ENCODE assay signal across 23 cellular contexts in the genomic region with DNA sequence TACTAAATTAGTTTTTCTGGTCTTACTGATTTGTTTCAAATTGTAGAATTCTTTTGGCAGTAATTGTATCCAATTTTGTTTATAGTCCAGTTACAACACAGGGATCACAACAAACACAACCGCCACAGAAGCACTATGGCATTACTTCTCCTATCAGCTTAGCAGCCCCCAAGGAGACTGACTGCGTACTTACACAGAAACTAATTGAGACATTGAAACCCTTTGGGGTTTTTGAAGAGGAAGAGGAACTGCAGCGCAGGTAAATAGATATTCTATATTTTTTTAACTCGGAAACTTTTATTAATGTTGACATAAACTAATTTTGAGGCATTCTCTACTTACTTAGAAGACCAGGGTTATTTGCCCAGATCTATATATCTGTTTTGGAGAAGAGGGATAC. TPM values are rescaled to one million over a fixed set of nuclear protein-coding genes. Genes with fewer than 3 reads are reported as not detected.
DNase-seq lines count a peak whose midpoint lies in the region; ATAC-seq and TF ChIP-seq lines count a peak whose summit lies in the region.
"Had no signal": no experiment of that assay in that cellular context is flagged by ENCODE, and none has a peak within 500 bp of the region (broad histone marks: within the 10 kb centered on the region; RNA-seq: fewer than 3 reads in every experiment).

No MANE protein-coding gene starts in this region.

- H3K4me3 ChIP-seq in neutrophil (ENCODE audit: low read depth in 1 of 2, low read length in 1 of 2), result no peak overlapping the region
- H3K4me3 ChIP-seq in HAP-1, result no peak overlapping the region

- peak overlapping the region; percentile 45 for H3K27ac ChIP-seq in neutrophil

- CTCF ChIA-PET in activated CD8-positive, alpha-beta T cell treated with anti-CD3 and anti-CD28 coated beads for 36 hours (lab: Charles Lee), result no interaction called here

- no peak for TF ChIP-seq CTCF in neutrophil (IDR thresholded peaks at IDR 0.05)
- no peak for TF ChIP-seq CTCF in activated CD8-positive, alpha-beta T cell treated with anti-CD3 and anti-CD28 coated beads for 36 hours (IDR thresholded peaks at IDR 0.05)

- no peaks in the 10 kb centered on the region for H3K27me3 ChIP-seq in neutrophil
- H3K27me3 ChIP-seq in HAP-1 (ENCODE audit: low read depth), result no peaks in the 10 kb centered on the region

- H3K36me3 Mint-ChIP-seq in activated naive CD4-positive, alpha-beta T cell treated with anti-CD3 and anti-CD28 coated beads, Interleukin-2, amount 50 U/mL, for 72 hours, result no peaks in the 10 kb centered on the region
- peaks cover 10% of the 10 kb centered on the region for H3K36me3 Mint-ChIP-seq in activated CD8-positive, alpha-beta T cell treated with anti-CD3 and anti-CD28 coated beads for 36 hours (ENCODE audit: low read depth)

- in situ Hi-C loops in HAP-1 (cut with MboI; ENCODE audit: low sequenced_read_pairs), result no loop called here

- DNase-seq in activated naive CD4-positive, alpha-beta T cell treated with anti-CD3 and anti-CD28 coated beads, Interleukin-2, amount 50 U/mL, for 72 hours (ENCODE audit: low spot score in 2 of 2), result no peak
- DNase-seq in SK-N-DZ (ENCODE audit: low spot score) (no peak), HAP-1 (ENCODE audit: low spot score in 2 of 2) (no peak)
- DNase-seq in activated CD8-positive, alpha-beta T cell treated with anti-CD3 and anti-CD28 coated beads for 36 hours, result no peak
- DNase-seq: activated effector memory CD4-positive, alpha-beta T cell treated with Interleukin-2 at 50 U/mL for 16 hours; amniotic stem cell; cerebellar nuclear complex; H9; hypothalamus; IMR-90; kidney glomerular epithelial cell; NCI-H2081; NCI-H524; OCI-M1; retina; SHP77 treated with DMSO at 0.1 percent for 48 hours; stimulated activated naive CD8-positive, alpha-beta T cell treated with anti-CD3 and anti-CD28 coated beads, Interleukin-15, Interleukin-2, amounts not matched to agents 100 U/mL and 50 U/mL, for 24 hours; T-helper 2 cell; trophoblast cell had no signal

- intact Hi-C loops in activated CD8-positive, alpha-beta T cell treated with anti-CD3 and anti-CD28 coated beads for 36 hours (cut with micrococcal nuclease), result no loop called here

- H3K27me3 Mint-ChIP-seq in activated CD8-positive, alpha-beta T cell treated with anti-CD3 and anti-CD28 coated beads for 36 hours, result no peaks in the 10 kb centered on the region

- POLR2A ChIA-PET in activated CD8-positive, alpha-beta T cell treated with anti-CD3 and anti-CD28 coated beads for 36 hours (lab: Charles Lee), result no interaction called here

- H3K27ac Mint-ChIP-seq in activated naive CD4-positive, alpha-beta T cell treated with anti-CD3 and anti-CD28 coated beads, Interleukin-2, amount 50 U/mL, for 72 hours, result no peak overlapping the region
- no peak overlapping the region for H3K27ac Mint-ChIP-seq in activated CD8-positive, alpha-beta T cell treated with anti-CD3 and anti-CD28 coated beads for 36 hours

- H3K9me3 Mint-ChIP-seq in activated naive CD4-positive, alpha-beta T cell treated with anti-CD3 and anti-CD28 coated beads, Interleukin-2, amount 50 U/mL, for 72 hours, result no peaks in the 10 kb centered on the region
- H3K9me3 Mint-ChIP-seq in activated CD8-positive, alpha-beta T cell treated with anti-CD3 and anti-CD28 coated beads for 36 hours, result no peaks in the 10 kb centered on the region
- H3K9me3 Mint-ChIP-seq: H9 had no signal

- no peaks in the 10 kb centered on the region for H3K4me1 ChIP-seq in neutrophil (ENCODE audit: control insufficient read depth in 1 of 2, insufficient read depth in 1 of 2, low read depth in 1 of 2, low read length in 1 of 2)
- peaks cover 25% of the 10 kb centered on the region for H3K4me1 ChIP-seq in HAP-1

- ATAC-seq in GM18868 (IDR thresholded peaks at IDR 0.05; ENCODE audit: unreplicated experiment), result peak; percentile 73
- ATAC-seq in GM21423 (IDR thresholded peaks at IDR 0.05; ENCODE audit: unreplicated experiment), result peak; percentile 57
- peak; percentile 66 for ATAC-seq in HG03432 (IDR thresholded peaks at IDR 0.05; ENCODE audit: unreplicated experiment)
- no peak for ATAC-seq in activated naive CD4-positive, alpha-beta T cell treated with anti-CD3 and anti-CD28 coated beads, Interleukin-2, amount 50 U/mL, for 72 hours
- ATAC-seq in activated CD8-positive, alpha-beta T cell treated with anti-CD3 and anti-CD28 coated beads for 36 hours, result no peak
- ATAC-seq: stimulated activated naive CD8-positive, alpha-beta T cell treated with anti-CD3 and anti-CD28 coated beads, Interleukin-15, Interleukin-2, amounts not matched to agents 100 U/mL and 50 U/mL, for 24 hours had no signal

- H3K4me1 Mint-ChIP-seq in activated CD8-positive, alpha-beta T cell treated with anti-CD3 and anti-CD28 coated beads for 36 hours (ENCODE audit: low read depth), result peaks cover 35% of the 10 kb centered on the region

- H3K9me3 ChIP-seq in neutrophil (no peaks in the 10 kb centered on the region), HAP-1 (no peaks in the 10 kb centered on the region)

- H3K36me3 ChIP-seq in neutrophil, result peaks cover 51% of the 10 kb centered on the region
- H3K36me3 ChIP-seq in HAP-1 (replicated peaks), result peaks cover 18% of the 10 kb centered on the region

- H3K4me3 Mint-ChIP-seq in activated CD8-positive, alpha-beta T cell treated with anti-CD3 and anti-CD28 coated beads for 36 hours, result no peak overlapping the region
- H3K4me3 Mint-ChIP-seq: H9 had no signal

RNA-seq across cellular contexts. Expression of gene PAPOLA, which starts 17.8 kb away (rescaled TPM):
- total RNA-seq in activated naive CD4-positive, alpha-beta T cell treated with anti-CD3 and anti-CD28 coated beads, Interleukin-2, amount 50 U/mL, for 72 hours, result 100 to 1,000 TPM; 195 to 220 TPM
- 36.7 and 38.0 TPM in 2 replicates for polyA plus RNA-seq in SK-N-DZ (2014; cell fraction: cytosol; rRNA removed)
- polyA plus RNA-seq in SK-N-DZ (2014; cell fraction: nucleus; rRNA removed), result 38.3 and 69.7 TPM in 2 replicates
- total RNA-seq in activated CD8-positive, alpha-beta T cell treated with anti-CD3 and anti-CD28 coated beads for 36 hours, result 100 to 1,000 TPM; 176 to 178 TPM

Comparison
In these comparisons a context has a peak if more than half of its experiments do, and no peak if none do; other contexts are left out.
1. ATAC-seq: peak in GM18868 (single experiment), GM21423 (single experiment) and HG03432 (single experiment); none in activated naive CD4-positive, alpha-beta T cell treated with anti-CD3 and anti-CD28 coated beads, Interleukin-2, amount 50 U/mL, for 72 hours (0 of 2) and activated CD8-positive, alpha-beta T cell treated with anti-CD3 and anti-CD28 coated beads for 36 hours (single experiment).